Comparison of ENCODE assay signal across 16 cellular contexts in genomic region chr3:149716984-149717383, GRCh38. TPM values are rescaled to one million over a fixed set of nuclear protein-coding genes. Genes with fewer than 3 reads are reported as not detected.
DNase-seq lines count a peak whose midpoint lies in the region; ATAC-seq, FAIRE-seq and TF ChIP-seq lines count a peak whose summit lies in the region.
"Had no signal": no experiment of that assay in that cellular context is flagged by ENCODE, and none has a peak within 500 bp of the region (broad histone marks: within the 10 kb centered on the region; RNA-seq: fewer than 3 reads in every experiment).

No MANE protein-coding gene starts in this region.

- RAD21 ChIA-PET in HCT116 (lab: Charles Lee; ENCODE audit: low non-redundant PET in 1 of 2, low total read pairs in 2 of 2, uncharacterized antibody in 2 of 2, unreplicated experiment in 2 of 2) = interaction anchor here (0.7 to 1.5 kb wide), 3 partner anchors 148 to 186 kb away, joined by 3 read pairs; no protein-coding TSS in a partner anchor

- H3K9me3 ChIP-seq in A549 (peaks cover 18% of the 10 kb centered on the region), HCT116 (ENCODE audit: control insufficient read depth in 1 of 2, insufficient read depth in 1 of 2, low read depth in 1 of 2, low read length in 2 of 2) (0 out of 4 replicates have a peak, but pooled peaks cover 0 to 4% of the 10 kb centered on the region in 2 experiments), colonic mucosa (no peaks in the 10 kb centered on the region), muscle layer of colon (ENCODE audit: low read length) (no peaks in the 10 kb centered on the region)

- TF ChIP-seq EP300 in A549 (IDR thresholded peaks at IDR 0.05) = no peak

- H3K4me2 ChIP-seq in A549 = peak overlapping the region; percentile 40
- H3K4me2 ChIP-seq in HCT116 (ENCODE audit: low read length) = peak overlapping the region; percentile 12; the same call in 1 of the 2 replicates

- H4K20me1 ChIP-seq in HCT116 (ENCODE audit: insufficient read depth) = no peaks in the 10 kb centered on the region

- H3K27ac ChIP-seq in A549 = peak overlapping the region; percentile 58 to 64
- H3K27ac ChIP-seq in HCT116 (ENCODE audit: low read depth, low read length) = no peak overlapping the region
- no peak overlapping the region for H3K27ac ChIP-seq in colonic mucosa
- H3K27ac ChIP-seq in muscle layer of colon (ENCODE audit: low read depth, low read length) = no peak overlapping the region
- H3K27ac ChIP-seq: cardiac muscle cell had no signal

- CTCF ChIA-PET in A549 (lab: Yijun Ruan, JAX) = interaction anchor here (0.6 to 3.6 kb wide), 74 partner anchors 9 to 624 kb away, joined by 3 to 52 read pairs (median 5); no protein-coding TSS in a partner anchor
- CTCF ChIA-PET in HCT116 (lab: Charles Lee) = interaction anchor here (0.7 to 1.9 kb wide), 11 partner anchors 9 to 203 kb away, joined by 3 to 19 read pairs (median 5); partner anchors contain the start of genes COMMD2 and WWTR1

- no TSS peak for BruUV-seq in HCT116 (replicated peaks; lab: Mats Ljungman, UMichigan)

- H3K4me3 ChIP-seq in A549 = no peak overlapping the region
- no peak overlapping the region for H3K4me3 ChIP-seq in HCT116 (replicated peaks in 1 of 2; ENCODE audit: low read depth in 1 of 2, low read length in 2 of 2)
- H3K4me3 ChIP-seq in colonic mucosa = no peak overlapping the region
- no peak overlapping the region for H3K4me3 ChIP-seq in muscle layer of colon (ENCODE audit: low read depth in 1 of 2, low read length in 2 of 2)
- H3K4me3 ChIP-seq: cardiac muscle cell, gastroesophageal sphincter had no signal

- H3K9ac ChIP-seq in HCT116 (ENCODE audit: low read length) (no peak overlapping the region), colonic mucosa (ENCODE audit: low read depth in 2 of 2, low read length in 2 of 2) (peak overlapping the region; percentile 33 to 46), muscle layer of colon (ENCODE audit: low read length) (peak overlapping the region; percentile 17)

- no peaks in the 10 kb centered on the region for H3K27me3 ChIP-seq in HCT116 (ENCODE audit: insufficient read depth, low read length)
- H3K27me3 ChIP-seq in colonic mucosa = no peaks in the 10 kb centered on the region
- no peaks in the 10 kb centered on the region for H3K27me3 ChIP-seq in muscle layer of colon (ENCODE audit: control insufficient read depth in 1 of 2, insufficient read depth in 2 of 2, low read length in 2 of 2)
- H3K27me3 ChIP-seq: cardiac muscle cell, gastroesophageal sphincter had no signal

- H3K36me3 ChIP-seq in HCT116 (ENCODE audit: control insufficient read depth in 1 of 2, insufficient read depth in 2 of 2, low read length in 2 of 2) (no peaks in the 10 kb centered on the region), colonic mucosa (no peaks in the 10 kb centered on the region), muscle layer of colon (ENCODE audit: insufficient read depth, low read length) (no peaks in the 10 kb centered on the region)
- H3K36me3 ChIP-seq: cardiac muscle cell, gastroesophageal sphincter had no signal

- TF ChIP-seq CTCF in A549 (IDR thresholded peaks at IDR 0.05) (no peak), HCT116 (IDR thresholded peaks at IDR 0.05 in 2 of 3, conservative IDR thresholded peaks at IDR 0.05 in 1 of 3; ENCODE audit: borderline replicate concordance in 1 of 3, insufficient read depth in 1 of 3, low read depth in 2 of 3, low read length in 2 of 3) (no peak), colonic mucosa (IDR thresholded peaks at IDR 0.05) (no peak)

- TF ChIP-seq POLR2A in A549 (IDR thresholded peaks at IDR 0.05; ENCODE audit: low read length) (no peak), HCT116 (IDR thresholded peaks at IDR 0.05; ENCODE audit: borderline replicate concordance, extremely low read depth, insufficient read depth, insufficient read length) (no peak)

- ATAC-seq in A549 = no peak
- ATAC-seq in HCT116 = no peak
- ATAC-seq in GM21390 (IDR thresholded peaks at IDR 0.05; ENCODE audit: unreplicated experiment) = no peak
- no peak for ATAC-seq in left colon
- ATAC-seq: activated CD4-positive, alpha-beta T cell treated with anti-CD3 and anti-CD28 coated beads for 36 hours had no signal

- TF ChIP-seq RAD21 in A549 (conservative IDR thresholded peaks at IDR 0.05 in 1 of 2, IDR thresholded peaks at IDR 0.05 in 1 of 2) (no peak), HCT116 (IDR thresholded peaks at IDR 0.05; ENCODE audit: low read depth) (no peak)

- POLR2A ChIA-PET in A549 (lab: Yijun Ruan, JAX) = interaction anchor here (0.8 kb wide), 1 partner anchor 190 kb away, joined by 3 read pairs; no protein-coding TSS in a partner anchor
- POLR2A ChIA-PET in HCT116 (lab: Charles Lee) = interaction anchor here (1.1 to 1.4 kb wide), 3 partner anchors 59 to 148 kb away, joined by 3 to 4 read pairs (median 4); no protein-coding TSS in a partner anchor

- DNase-seq in A549 (ENCODE audit: low read depth in 1 of 2, low spot score in 1 of 2) (no peak), HCT116 (ENCODE audit: low read depth, low spot score) (no peak), colonic mucosa (no peak), left colon (no peak), dedifferentiated amniotic fluid mesenchymal stem cell (ENCODE audit: extremely low spot score) (no peak), NCI-H446 (lab: John Stamatoyannopoulos, UW) (no peak)
- DNase-seq: activated naive CD8-positive, alpha-beta T cell treated with anti-CD3 and anti-CD28 coated beads for 36 hours; activated T-cell treated with anti-CD3 and anti-CD28 coated beads, Interleukin-2, amount 50 U/mL, for 24 hours; NCI-H2171; occipital lobe had no signal

- peaks cover 6% of the 10 kb centered on the region for H3K4me1 ChIP-seq in A549
- H3K4me1 ChIP-seq in HCT116 (ENCODE audit: control insufficient read depth in 1 of 2, insufficient read depth in 2 of 2, low read length in 2 of 2) = peaks cover 2 to 9% of the 10 kb centered on the region in 2 experiments; a peak in 3 of 4 replicates
- no peaks in the 10 kb centered on the region for H3K4me1 ChIP-seq in colonic mucosa
- no peaks in the 10 kb centered on the region for H3K4me1 ChIP-seq in muscle layer of colon (ENCODE audit: insufficient read depth, low read length)

- peak overlapping the region; percentile 99 for H2AFZ ChIP-seq in HCT116 (ENCODE audit: low read depth, low read length, poor library complexity, severe bottlenecking)

- no peaks in the 10 kb centered on the region for H3K9me2 ChIP-seq in HCT116 (ENCODE audit: insufficient read depth)

- H3K79me2 ChIP-seq in HCT116 (ENCODE audit: insufficient read depth, low read length) = no peaks in the 10 kb centered on the region

- intact Hi-C loops in HCT116 (cut with micrococcal nuclease) (loop anchor here (1.0 to 5.0 kb wide), 3 partner anchors 148 to 205 kb away; no protein-coding TSS in a partner anchor), colonic mucosa (cut with DNase I) (loop anchor here (2.0 kb wide), 1 partner anchor 204 kb away; no protein-coding TSS in a partner anchor), left colon (cut with DNase I, micrococcal nuclease) (loop anchor here in 1 of 2 donors (5.0 kb wide), 1 partner anchor 205 kb away; no protein-coding TSS in a partner anchor)

- WGBS in A549 (ENCODE audit: missing lambda C conversion rate) = 88% methylated on average over 6 of the region's 6 CpGs

- peak; percentile 98 for FAIRE-seq in A549 (lab: Jason Lieb, UNC)
- FAIRE-seq: urothelium cell line had no signal

TF ChIP-seq in A549, 52 proteins besides CTCF, POLR2A, EP300 and RAD21 (continues in another document):
- TF ChIP-seq ZC3H11A (IDR thresholded peaks at IDR 0.05) = no peak

TF ChIP-seq in HCT116, 20 proteins besides CTCF, POLR2A, EP300 and RAD21:
- TF ChIP-seq ZBTB33 (IDR thresholded peaks at IDR 0.05; ENCODE audit: extremely low read depth, insufficient replicate concordance, low read length) (no peak), SP1 (IDR thresholded peaks at IDR 0.05; ENCODE audit: low read depth) (no peak), FOSL1 (IDR thresholded peaks at IDR 0.05; ENCODE audit: low read depth) (no peak), CEBPB (IDR thresholded peaks at IDR 0.05; ENCODE audit: low read depth) (no peak), EZH2 (IDR thresholded peaks at IDR 0.05) (no peak), ZNF274 (IDR thresholded peaks at IDR 0.05; ENCODE audit: low read depth, low read length) (no peak), JUND (IDR thresholded peaks at IDR 0.05) (no peak), ELF1 (IDR thresholded peaks at IDR 0.05; ENCODE audit: borderline replicate concordance, low read depth) (no peak)

RNA-seq across cellular contexts. Expression of gene COMMD2, which starts 35.3 kb away (rescaled TPM):
- polyA plus RNA-seq in A549 (2011; rRNA removed) (71.5 and 76.1 TPM in 2 replicates), A549 (2017; fragmentation: RNase III; extraction: RNeasy Plus Mini Kit Qiagen cat#74134 plus additional on column Dnase treatment) (20.5 to 23.0 TPM (median 22.9 TPM) in 3 replicates)
- polyA plus RNA-seq in A549 (2012; cell fraction: cytosol; rRNA removed) = 35.1 and 35.6 TPM in 2 replicates
- polyA plus RNA-seq in A549 (2012; cell fraction: nucleus; rRNA removed) = 7.8 TPM in 2 replicates
- 12.8 and 12.9 TPM in 2 replicates for polyA minus RNA-seq in A549 (2011; rRNA and poly(A)+ RNA removed)
- total RNA-seq in HCT116 (2021; ENCODE audit: unreplicated experiment) (35.5 TPM), colonic mucosa (10 to 100 TPM; 22.5 to 30.7 TPM), left colon (10 to 100 TPM; 25.5 to 27.5 TPM)
- polyA plus RNA-seq in HCT116 (2012) = 16.7 and 18.7 TPM in 2 replicates

RNA-seq across cellular contexts. Expression of gene WWTR1, which starts 59.2 kb away (rescaled TPM):
- polyA plus RNA-seq in A549 (2011; rRNA removed) = 164 and 216 TPM in 2 replicates
- 83.5 and 88.4 TPM in 2 replicates for polyA plus RNA-seq in A549 (2012; cell fraction: cytosol; rRNA removed)
- polyA plus RNA-seq in A549 (2012; cell fraction: nucleus; rRNA removed) = 88.2 and 134 TPM in 2 replicates
- polyA plus RNA-seq in A549 (2017; fragmentation: RNase III; extraction: RNeasy Plus Mini Kit Qiagen cat#74134 plus additional on column Dnase treatment) = 93.9 to 103 TPM (median 99.7 TPM) in 3 replicates
- polyA minus RNA-seq in A549 (2011; rRNA and poly(A)+ RNA removed) = 192 and 265 TPM in 2 replicates
- total RNA-seq in HCT116 (2021; ENCODE audit: unreplicated experiment) = 46.9 TPM
- polyA plus RNA-seq in HCT116 (2012) = 33.2 and 44.9 TPM in 2 replicates
- 10 to 100 TPM in 1 of 2 donors, 1 to 10 TPM in 1; 6.8 to 35.8 TPM for total RNA-seq in colonic mucosa
- total RNA-seq in left colon = 10 to 100 TPM in 1 of 2 donors, 1 to 10 TPM in 1; 8.4 to 27.2 TPM

Comparison
In these comparisons a context has a peak if more than half of its experiments do, and no peak if none do; other contexts are left out.
1. H3K27ac ChIP-seq: peak in A549 (2 of 2); none in HCT116 (single experiment), colonic mucosa (single experiment) and muscle layer of colon (single experiment).